8 cellular contexts compared by ENCODE assay signal in genomic region chr1:178189814-178190213, GRCh38.
DNase-seq lines count a peak whose midpoint lies in the region; ATAC-seq and TF ChIP-seq lines count a peak whose summit lies in the region.

No MANE protein-coding gene starts in this region.

- H3K27ac ChIP-seq in tibial nerve: no peak overlapping the region

- H3K9me3 ChIP-seq in tibial nerve: peaks cover 0 to 7% (median 0%) of the 10 kb centered on the region in 4 donors

- no peak for TF ChIP-seq POLR2A in tibial nerve (IDR thresholded peaks at IDR 0.05)

- ATAC-seq in HG03442 (IDR thresholded peaks at IDR 0.05; ENCODE audit: unreplicated experiment) (peak; percentile 80), Right ventricle myocardium superior (ENCODE audit: poor library complexity) (peak; percentile 76)

- no peak overlapping the region for H3K4me3 ChIP-seq in tibial nerve

- 58 to 67% methylated on average over 3 of the region's 3 CpGs for WGBS in tibial nerve, 2 donors

- intact Hi-C loops in Right ventricle myocardium superior (cut with DNase I): loop anchor here (5.0 kb wide), 1 partner anchor 133 kb away; no protein-coding TSS in a partner anchor

- no peak for TF ChIP-seq EP300 in tibial nerve (IDR thresholded peaks at IDR 0.05)

- H3K4me1 ChIP-seq in tibial nerve: no peaks in the 10 kb centered on the region

- DNase-seq in NCI-H2081 (lab: John Stamatoyannopoulos, UW): peak; percentile 10 to 40
- no peak for DNase-seq in NCI-H2081 treated with DMSO at 0.1 percent for 48 hours (lab: John Stamatoyannopoulos, UW)
- peak; percentile 11 for DNase-seq in RPMI8226
- DNase-seq in Right ventricle myocardium superior: no peak
- DNase-seq in tibial nerve (ENCODE audit: low spot score in 2 of 2): peak in 1 of 2 donors; percentile 12
- DNase-seq in activated CD4-positive, alpha-beta T cell treated with anti-CD3 and anti-CD28 coated beads for 4 hours: no peak
- DNase-seq in kidney glomerular epithelial cell (lab: John Stamatoyannopoulos, UW): no peak

- H3K36me3 ChIP-seq in tibial nerve: no peaks in the 10 kb centered on the region

- TF ChIP-seq CTCF in tibial nerve (IDR thresholded peaks at IDR 0.05): peak in 4 of 5 experiments; percentile 13 to 24 (median 17)

- no peaks in the 10 kb centered on the region for H3K27me3 ChIP-seq in tibial nerve

Comparison
In these comparisons a context has a peak if more than half of its experiments do, and no peak if none do; other contexts are left out.
1. DNase-seq: peak in NCI-H2081 (2 of 2) and RPMI8226 (single experiment); none in NCI-H2081 treated with DMSO at 0.1 percent for 48 hours (single experiment), Right ventricle myocardium superior (single experiment), activated CD4-positive, alpha-beta T cell treated with anti-CD3 and anti-CD28 coated beads for 4 hours (0 of 2) and kidney glomerular epithelial cell (single experiment).